In the genomic region with DNA sequence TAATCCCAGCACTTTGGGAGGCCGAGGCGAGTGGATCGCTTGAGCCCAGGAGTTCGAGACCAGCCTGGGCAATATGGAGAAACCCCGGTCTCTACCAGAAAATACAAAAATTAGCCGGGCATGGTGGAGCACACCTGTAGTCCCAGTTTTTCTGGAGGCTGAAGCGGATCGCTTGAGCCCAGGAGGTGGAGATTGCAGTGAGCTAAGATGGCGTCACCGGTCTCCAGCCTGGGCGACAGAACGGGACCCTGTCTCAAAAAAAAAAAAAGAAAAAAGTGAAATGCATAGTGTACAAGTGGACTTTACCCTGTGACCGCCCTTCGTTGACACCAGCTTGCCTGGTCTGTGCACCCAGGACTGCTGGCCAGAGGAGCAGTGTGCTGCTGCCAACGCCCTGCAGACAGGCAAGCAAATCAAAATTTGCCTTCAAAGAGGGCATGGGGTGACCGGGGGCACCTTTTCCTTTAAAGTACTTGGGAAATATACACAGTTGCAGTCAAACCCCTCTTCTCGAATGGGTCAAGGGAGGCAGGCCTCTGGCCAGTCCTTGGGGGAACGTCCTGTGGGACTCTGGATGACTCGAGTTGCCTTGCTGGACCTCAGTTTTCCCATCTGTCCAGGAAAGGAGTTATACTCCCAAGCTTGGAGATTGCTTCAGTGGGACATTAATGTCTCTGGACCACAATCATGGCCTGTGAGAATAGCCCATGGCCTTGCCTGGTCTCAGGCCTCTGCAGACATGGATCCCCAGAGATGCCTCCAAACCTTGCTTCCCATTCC, we compare ENCODE assay signal across 1 cellular context.
TF ChIP-seq lines count a peak whose summit lies in the region.

No MANE protein-coding gene starts in this region.

TF ChIP-seq in HepG2, 621 proteins besides CTCF, POLR2A, EP300 and RAD21 (continued from another document and continues in another):
- TF ChIP-seq ZNF138 (CRISPR knock-in tag; IDR thresholded peaks at IDR 0.05; ENCODE audit: low read depth) (no peak), HDAC1 (CRISPR knock-in tag; IDR thresholded peaks at IDR 0.05) (no peak), NFKBIZ (CRISPR knock-in tag; IDR thresholded peaks at IDR 0.05) (no peak), JUN (CRISPR knock-in tag; IDR thresholded peaks at IDR 0.05) (0 out of 2 replicates have a peak, but pooled peaks have one; percentile 16), BRCA1 (CRISPR knock-in tag; IDR thresholded peaks at IDR 0.05) (no peak), ZBTB25 (CRISPR knock-in tag; IDR thresholded peaks at IDR 0.05) (no peak), ZNF44 (CRISPR knock-in tag; IDR thresholded peaks at IDR 0.05) (no peak), RARG (CRISPR knock-in tag; IDR thresholded peaks at IDR 0.05; ENCODE audit: low read depth) (no peak), ARNT (IDR thresholded peaks at IDR 0.05) (no peak), NR2F2 (IDR thresholded peaks at IDR 0.05; ENCODE audit: borderline replicate concordance, low read depth) (0 out of 2 replicates have a peak, but pooled peaks have one; percentile 10), ZBTB44 (CRISPR knock-in tag; IDR thresholded peaks at IDR 0.05) (no peak), IRF9 (CRISPR knock-in tag; IDR thresholded peaks at IDR 0.05; ENCODE audit: borderline replicate concordance) (no peak), KAT7 (CRISPR knock-in tag; IDR thresholded peaks at IDR 0.05; ENCODE audit: borderline replicate concordance) (no peak; the same call in 1 of the 2 replicates), ZEB1 (IDR thresholded peaks at IDR 0.05; ENCODE audit: insufficient replicate concordance, low read depth) (no peak), PCBP1 (IDR thresholded peaks at IDR 0.05; ENCODE audit: borderline replicate concordance, low read depth, low read length) (no peak), BCL6 (CRISPR knock-in tag; IDR thresholded peaks at IDR 0.05) (peak; percentile 28; the same call in 1 of the 2 replicates), ATF7 (IDR thresholded peaks at IDR 0.05) (peak; percentile 55), ATF7 (CRISPR knock-in tag; IDR thresholded peaks at IDR 0.05) (no peak; the same call in 1 of the 2 replicates), SRY (CRISPR knock-in tag; IDR thresholded peaks at IDR 0.05) (no peak), ZNF160 (CRISPR knock-in tag; IDR thresholded peaks at IDR 0.05) (peak; percentile 23; the same call in 1 of the 2 replicates), PITX1 (CRISPR knock-in tag; IDR thresholded peaks at IDR 0.05) (no peak; the same call in 1 of the 2 replicates), ZNF704 (CRISPR knock-in tag; IDR thresholded peaks at IDR 0.05; ENCODE audit: borderline replicate concordance) (no peak), TEAD3 (CRISPR knock-in tag; optimal IDR thresholded peaks at IDR 0.05; ENCODE audit: borderline replicate concordance) (peak; percentile 37), NCOA5 (CRISPR knock-in tag; IDR thresholded peaks at IDR 0.05) (no peak), RBM22 (optimal IDR thresholded peaks at IDR 0.05; ENCODE audit: low read length) (no peak)
- TF ChIP-seq, protein P1, sequence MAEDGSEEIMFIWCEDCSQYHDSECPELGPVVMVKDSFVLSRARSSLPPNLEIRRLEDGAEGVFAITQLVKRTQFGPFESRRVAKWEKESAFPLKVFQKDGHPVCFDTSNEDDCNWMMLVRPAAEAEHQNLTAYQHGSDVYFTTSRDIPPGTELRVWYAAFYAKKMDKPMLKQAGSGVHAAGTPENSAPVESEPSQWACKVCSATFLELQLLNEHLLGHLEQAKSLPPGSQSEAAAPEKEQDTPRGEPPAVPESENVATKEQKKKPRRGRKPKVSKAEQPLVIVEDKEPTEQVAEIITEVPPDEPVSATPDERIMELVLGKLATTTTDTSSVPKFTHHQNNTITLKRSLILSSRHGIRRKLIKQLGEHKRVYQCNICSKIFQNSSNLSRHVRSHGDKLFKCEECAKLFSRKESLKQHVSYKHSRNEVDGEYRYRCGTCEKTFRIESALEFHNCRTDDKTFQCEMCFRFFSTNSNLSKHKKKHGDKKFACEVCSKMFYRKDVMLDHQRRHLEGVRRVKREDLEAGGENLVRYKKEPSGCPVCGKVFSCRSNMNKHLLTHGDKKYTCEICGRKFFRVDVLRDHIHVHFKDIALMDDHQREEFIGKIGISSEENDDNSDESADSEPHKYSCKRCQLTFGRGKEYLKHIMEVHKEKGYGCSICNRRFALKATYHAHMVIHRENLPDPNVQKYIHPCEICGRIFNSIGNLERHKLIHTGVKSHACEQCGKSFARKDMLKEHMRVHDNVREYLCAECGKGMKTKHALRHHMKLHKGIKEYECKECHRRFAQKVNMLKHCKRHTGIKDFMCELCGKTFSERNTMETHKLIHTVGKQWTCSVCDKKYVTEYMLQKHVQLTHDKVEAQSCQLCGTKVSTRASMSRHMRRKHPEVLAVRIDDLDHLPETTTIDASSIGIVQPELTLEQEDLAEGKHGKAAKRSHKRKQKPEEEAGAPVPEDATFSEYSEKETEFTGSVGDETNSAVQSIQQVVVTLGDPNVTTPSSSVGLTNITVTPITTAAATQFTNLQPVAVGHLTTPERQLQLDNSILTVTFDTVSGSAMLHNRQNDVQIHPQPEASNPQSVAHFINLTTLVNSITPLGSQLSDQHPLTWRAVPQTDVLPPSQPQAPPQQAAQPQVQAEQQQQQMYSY (CRISPR knock-in tag; IDR thresholded peaks at IDR 0.05), result 0 out of 2 replicates have a peak, but pooled peaks have one; percentile 29
- TF ChIP-seq, protein P2, sequence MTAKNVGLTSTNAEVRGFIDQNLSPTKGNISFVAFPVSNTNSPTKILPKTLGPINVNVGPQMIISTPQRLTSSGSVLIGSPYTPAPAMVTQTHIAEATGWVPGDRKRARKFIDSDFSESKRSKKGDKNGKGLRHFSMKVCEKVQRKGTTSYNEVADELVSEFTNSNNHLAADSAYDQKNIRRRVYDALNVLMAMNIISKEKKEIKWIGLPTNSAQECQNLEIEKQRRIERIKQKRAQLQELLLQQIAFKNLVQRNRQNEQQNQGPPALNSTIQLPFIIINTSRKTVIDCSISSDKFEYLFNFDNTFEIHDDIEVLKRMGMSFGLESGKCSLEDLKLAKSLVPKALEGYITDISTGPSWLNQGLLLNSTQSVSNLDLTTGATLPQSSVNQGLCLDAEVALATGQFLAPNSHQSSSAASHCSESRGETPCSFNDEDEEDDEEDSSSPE (CRISPR knock-in tag; IDR thresholded peaks at IDR 0.05), result no peak
- TF ChIP-seq, protein P3, sequence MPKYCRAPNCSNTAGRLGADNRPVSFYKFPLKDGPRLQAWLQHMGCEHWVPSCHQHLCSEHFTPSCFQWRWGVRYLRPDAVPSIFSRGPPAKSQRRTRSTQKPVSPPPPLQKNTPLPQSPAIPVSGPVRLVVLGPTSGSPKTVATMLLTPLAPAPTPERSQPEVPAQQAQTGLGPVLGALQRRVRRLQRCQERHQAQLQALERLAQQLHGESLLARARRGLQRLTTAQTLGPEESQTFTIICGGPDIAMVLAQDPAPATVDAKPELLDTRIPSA (CRISPR knock-in tag; IDR thresholded peaks at IDR 0.05; ENCODE audit: borderline replicate concordance), result no peak
- TF ChIP-seq, protein P4, sequence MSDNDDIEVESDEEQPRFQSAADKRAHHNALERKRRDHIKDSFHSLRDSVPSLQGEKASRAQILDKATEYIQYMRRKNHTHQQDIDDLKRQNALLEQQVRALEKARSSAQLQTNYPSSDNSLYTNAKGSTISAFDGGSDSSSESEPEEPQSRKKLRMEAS (IDR thresholded peaks at IDR 0.05), result peak; percentile 38; the same call in 1 of the 2 replicates
- TF ChIP-seq, protein P5, sequence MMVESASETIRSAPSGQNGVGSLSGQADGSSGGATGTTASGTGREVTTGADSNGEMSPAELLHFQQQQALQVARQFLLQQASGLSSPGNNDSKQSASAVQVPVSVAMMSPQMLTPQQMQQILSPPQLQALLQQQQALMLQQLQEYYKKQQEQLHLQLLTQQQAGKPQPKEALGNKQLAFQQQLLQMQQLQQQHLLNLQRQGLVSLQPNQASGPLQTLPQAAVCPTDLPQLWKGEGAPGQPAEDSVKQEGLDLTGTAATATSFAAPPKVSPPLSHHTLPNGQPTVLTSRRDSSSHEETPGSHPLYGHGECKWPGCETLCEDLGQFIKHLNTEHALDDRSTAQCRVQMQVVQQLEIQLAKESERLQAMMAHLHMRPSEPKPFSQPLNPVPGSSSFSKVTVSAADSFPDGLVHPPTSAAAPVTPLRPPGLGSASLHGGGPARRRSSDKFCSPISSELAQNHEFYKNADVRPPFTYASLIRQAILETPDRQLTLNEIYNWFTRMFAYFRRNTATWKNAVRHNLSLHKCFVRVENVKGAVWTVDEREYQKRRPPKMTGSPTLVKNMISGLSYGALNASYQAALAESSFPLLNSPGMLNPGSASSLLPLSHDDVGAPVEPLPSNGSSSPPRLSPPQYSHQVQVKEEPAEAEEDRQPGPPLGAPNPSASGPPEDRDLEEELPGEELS (CRISPR knock-in tag; IDR thresholded peaks at IDR 0.05), result peak; percentile 62
- TF ChIP-seq, protein P6, sequence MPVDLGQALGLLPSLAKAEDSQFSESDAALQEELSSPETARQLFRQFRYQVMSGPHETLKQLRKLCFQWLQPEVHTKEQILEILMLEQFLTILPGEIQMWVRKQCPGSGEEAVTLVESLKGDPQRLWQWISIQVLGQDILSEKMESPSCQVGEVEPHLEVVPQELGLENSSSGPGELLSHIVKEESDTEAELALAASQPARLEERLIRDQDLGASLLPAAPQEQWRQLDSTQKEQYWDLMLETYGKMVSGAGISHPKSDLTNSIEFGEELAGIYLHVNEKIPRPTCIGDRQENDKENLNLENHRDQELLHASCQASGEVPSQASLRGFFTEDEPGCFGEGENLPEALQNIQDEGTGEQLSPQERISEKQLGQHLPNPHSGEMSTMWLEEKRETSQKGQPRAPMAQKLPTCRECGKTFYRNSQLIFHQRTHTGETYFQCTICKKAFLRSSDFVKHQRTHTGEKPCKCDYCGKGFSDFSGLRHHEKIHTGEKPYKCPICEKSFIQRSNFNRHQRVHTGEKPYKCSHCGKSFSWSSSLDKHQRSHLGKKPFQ (CRISPR knock-in tag; IDR thresholded peaks at IDR 0.05; ENCODE audit: insufficient replicate concordance), result no peak
- TF ChIP-seq, protein P7, sequence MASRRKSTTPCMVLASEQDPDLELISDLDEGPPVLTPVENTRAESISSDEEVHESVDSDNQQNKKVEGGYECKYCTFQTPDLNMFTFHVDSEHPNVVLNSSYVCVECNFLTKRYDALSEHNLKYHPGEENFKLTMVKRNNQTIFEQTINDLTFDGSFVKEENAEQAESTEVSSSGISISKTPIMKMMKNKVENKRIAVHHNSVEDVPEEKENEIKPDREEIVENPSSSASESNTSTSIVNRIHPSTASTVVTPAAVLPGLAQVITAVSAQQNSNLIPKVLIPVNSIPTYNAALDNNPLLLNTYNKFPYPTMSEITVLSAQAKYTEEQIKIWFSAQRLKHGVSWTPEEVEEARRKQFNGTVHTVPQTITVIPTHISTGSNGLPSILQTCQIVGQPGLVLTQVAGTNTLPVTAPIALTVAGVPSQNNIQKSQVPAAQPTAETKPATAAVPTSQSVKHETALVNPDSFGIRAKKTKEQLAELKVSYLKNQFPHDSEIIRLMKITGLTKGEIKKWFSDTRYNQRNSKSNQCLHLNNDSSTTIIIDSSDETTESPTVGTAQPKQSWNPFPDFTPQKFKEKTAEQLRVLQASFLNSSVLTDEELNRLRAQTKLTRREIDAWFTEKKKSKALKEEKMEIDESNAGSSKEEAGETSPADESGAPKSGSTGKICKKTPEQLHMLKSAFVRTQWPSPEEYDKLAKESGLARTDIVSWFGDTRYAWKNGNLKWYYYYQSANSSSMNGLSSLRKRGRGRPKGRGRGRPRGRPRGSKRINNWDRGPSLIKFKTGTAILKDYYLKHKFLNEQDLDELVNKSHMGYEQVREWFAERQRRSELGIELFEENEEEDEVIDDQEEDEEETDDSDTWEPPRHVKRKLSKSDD (CRISPR knock-in tag; IDR thresholded peaks at IDR 0.05; ENCODE audit: low read depth), result 0 out of 2 replicates have a peak, but pooled peaks have one; percentile 72
- TF ChIP-seq, protein P8, sequence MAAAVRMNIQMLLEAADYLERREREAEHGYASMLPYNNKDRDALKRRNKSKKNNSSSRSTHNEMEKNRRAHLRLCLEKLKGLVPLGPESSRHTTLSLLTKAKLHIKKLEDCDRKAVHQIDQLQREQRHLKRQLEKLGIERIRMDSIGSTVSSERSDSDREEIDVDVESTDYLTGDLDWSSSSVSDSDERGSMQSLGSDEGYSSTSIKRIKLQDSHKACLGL (CRISPR knock-in tag; IDR thresholded peaks at IDR 0.05), result no peak
- TF ChIP-seq, protein P9, sequence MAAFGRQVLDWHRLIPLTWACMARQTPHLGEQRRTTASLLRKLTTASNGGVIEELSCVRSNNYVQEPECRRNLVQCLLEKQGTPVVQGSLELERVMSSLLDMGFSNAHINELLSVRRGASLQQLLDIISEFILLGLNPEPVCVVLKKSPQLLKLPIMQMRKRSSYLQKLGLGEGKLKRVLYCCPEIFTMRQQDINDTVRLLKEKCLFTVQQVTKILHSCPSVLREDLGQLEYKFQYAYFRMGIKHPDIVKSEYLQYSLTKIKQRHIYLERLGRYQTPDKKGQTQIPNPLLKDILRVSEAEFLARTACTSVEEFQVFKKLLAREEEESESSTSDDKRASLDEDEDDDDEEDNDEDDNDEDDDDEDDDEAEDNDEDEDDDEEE (CRISPR knock-in tag; IDR thresholded peaks at IDR 0.05), result no peak
